10 cellular contexts compared by ENCODE assay signal in the genomic region with DNA sequence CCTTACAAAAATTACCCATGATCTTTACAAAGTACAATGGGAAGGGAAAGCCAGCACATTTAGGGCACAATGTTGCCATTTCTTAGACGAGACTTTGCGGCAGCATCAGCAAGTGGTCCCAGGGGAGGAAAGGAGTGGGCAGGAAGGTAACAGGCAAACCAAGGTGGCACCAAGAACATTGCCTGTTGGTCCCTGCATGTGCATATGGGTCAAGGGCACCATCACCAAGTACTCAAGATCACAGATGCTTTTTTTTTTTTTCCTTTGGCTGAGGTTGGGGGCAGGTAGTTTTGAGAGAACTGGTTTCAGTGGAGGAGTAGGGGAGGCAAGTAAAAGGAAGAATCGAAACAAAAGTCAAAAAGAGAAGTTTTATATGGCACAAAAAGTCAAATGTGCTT. TPM values are rescaled to one million over a fixed set of nuclear protein-coding genes. Genes with fewer than 3 reads are reported as not detected.
A peak's percentile ranks its signal among the peaks of the same experiment; 100 is the strongest.
DNase-seq lines count a peak whose midpoint lies in the region; ATAC-seq, FAIRE-seq and TF ChIP-seq lines count a peak whose summit lies in the region.
"Had no signal": no experiment of that assay in that cellular context is flagged by ENCODE, and none has a peak within 500 bp of the region (broad histone marks: within the 10 kb centered on the region; RNA-seq: fewer than 3 reads in every experiment).

No MANE protein-coding gene starts in this region.

- FAIRE-seq in kidney (lab: Jason Lieb, UNC) = no peak

- peaks cover 6 to 10% of the 10 kb centered on the region in 2 donors for H3K4me1 ChIP-seq in kidney (ENCODE audit: control insufficient read depth in 1 of 2, insufficient read depth in 1 of 2, low read depth in 1 of 2, low read length in 2 of 2)
- H3K4me1 ChIP-seq: uterus had no signal

- peaks cover 0 to 1% (median 0%) of the 10 kb centered on the region in 7 donors for H3K9me3 Mint-ChIP-seq in CD14-positive monocyte
- no peaks in the 10 kb centered on the region for H3K9me3 Mint-ChIP-seq in dendritic cell treated with granulocyte-macrophage colony-stimulating factor and Interleukin-4, amounts not matched to agents 40 ng/mL and 50 ng/mL, for 4 days

- peak overlapping the region; percentile 100 for H3K4me3 Mint-ChIP-seq in CD14-positive monocyte
- H3K4me3 Mint-ChIP-seq in dendritic cell treated with granulocyte-macrophage colony-stimulating factor and Interleukin-4, amounts not matched to agents 40 ng/mL and 50 ng/mL, for 4 days = peak overlapping the region; percentile 84

- H3K9me3 ChIP-seq in kidney (ENCODE audit: control insufficient read depth in 1 of 2, low read length in 2 of 2) = no peaks in the 10 kb centered on the region
- H3K9me3 ChIP-seq: uterus had no signal

- H3K27me3 Mint-ChIP-seq in CD14-positive monocyte (ENCODE audit: low read depth in 3 of 3) = peaks cover 0 to 1% (median 0%) of the 10 kb centered on the region in 3 donors
- H3K27me3 Mint-ChIP-seq in dendritic cell treated with granulocyte-macrophage colony-stimulating factor and Interleukin-4, amounts not matched to agents 40 ng/mL and 50 ng/mL, for 4 days = no peaks in the 10 kb centered on the region

- H3K27ac Mint-ChIP-seq in CD14-positive monocyte = peak overlapping the region; percentile 94 to 99 (median 97)
- peak overlapping the region; percentile 91 for H3K27ac Mint-ChIP-seq in dendritic cell treated with granulocyte-macrophage colony-stimulating factor and Interleukin-4, amounts not matched to agents 40 ng/mL and 50 ng/mL, for 4 days

- DNase-seq in CD14-positive monocyte (ENCODE audit: low spot score) (no peak), NCI-H128 (lab: John Stamatoyannopoulos, UW; ENCODE audit: unreplicated experiment) (no peak), kidney (no peak)
- DNase-seq: DND-41, uterus had no signal

- no peak overlapping the region for H3K9ac ChIP-seq in kidney (ENCODE audit: low read length in 2 of 2)

- H3K36me3 ChIP-seq in kidney (ENCODE audit: control insufficient read depth in 1 of 2, insufficient read depth in 2 of 2, low read length in 2 of 2) = no peaks in the 10 kb centered on the region
- H3K36me3 ChIP-seq: uterus had no signal

- peaks cover 38% of the 10 kb centered on the region for H3K4me1 Mint-ChIP-seq in CD14-positive monocyte
- H3K4me1 Mint-ChIP-seq in dendritic cell treated with granulocyte-macrophage colony-stimulating factor and Interleukin-4, amounts not matched to agents 40 ng/mL and 50 ng/mL, for 4 days (ENCODE audit: low read depth) = peaks cover 38% of the 10 kb centered on the region

- TF ChIP-seq CTCF in CD14-positive monocyte (IDR thresholded peaks at IDR 0.05) (no peak), kidney (IDR thresholded peaks at IDR 0.05; ENCODE audit: borderline replicate concordance, extremely low read depth, insufficient read depth) (no peak)

- H3K4me3 ChIP-seq in kidney (ENCODE audit: low read length in 2 of 2) = no peak overlapping the region
- H3K4me3 ChIP-seq: uterus had no signal

- intact Hi-C loops in CD14-positive monocyte (cut with micrococcal nuclease) = no loop called here
- intact Hi-C loops in dendritic cell treated with granulocyte-macrophage colony-stimulating factor and Interleukin-4, amounts not matched to agents 40 ng/mL and 50 ng/mL, for 4 days (cut with micrococcal nuclease) = loop anchor here (1.0 kb wide), 1 partner anchor 9 kb away; no protein-coding TSS in a partner anchor
- intact Hi-C loops in kidney (cut with DNase I) = no loop called here

- H3K36me3 Mint-ChIP-seq in CD14-positive monocyte = peaks cover 29 to 30% of the 10 kb centered on the region in 2 donors
- H3K36me3 Mint-ChIP-seq in dendritic cell treated with granulocyte-macrophage colony-stimulating factor and Interleukin-4, amounts not matched to agents 40 ng/mL and 50 ng/mL, for 4 days (ENCODE audit: low read depth) = peaks cover 44% of the 10 kb centered on the region

- H3K27ac ChIP-seq in kidney (ENCODE audit: low read depth in 2 of 2, low read length in 2 of 2) = no peak overlapping the region
- H3K27ac ChIP-seq: uterus had no signal

- ATAC-seq in GM19023 (IDR thresholded peaks at IDR 0.05; ENCODE audit: unreplicated experiment) (peak; percentile 24), HG03439 (IDR thresholded peaks at IDR 0.05; ENCODE audit: unreplicated experiment) (peak; percentile 24), HG02852 (IDR thresholded peaks at IDR 0.05; ENCODE audit: unreplicated experiment) (no peak), GM19397 (IDR thresholded peaks at IDR 0.05; ENCODE audit: unreplicated experiment) (no peak)

RNA-seq across cellular contexts. Expression of a gene that starts 0.8 kb away (rescaled TPM):
- polyA plus RNA-seq in CD14-positive monocyte = 10 to 100 TPM; 61.9 to 83.5 TPM
- 24.0 TPM for total RNA-seq in kidney
- 3.5 TPM for polyA plus RNA-seq in kidney (ENCODE audit: insufficient read depth, low read depth, low replicate concordance)

Comparison
In these comparisons a context has a peak if more than half of its experiments do, and no peak if none do; other contexts are left out.
1. ATAC-seq: peak in GM19023 (single experiment) and HG03439 (single experiment); none in HG02852 (single experiment) and GM19397 (single experiment).
2. RNA of a gene that starts 0.8 kb away (polyA plus RNA-seq): 61.9 to 83.5 TPM in CD14-positive monocyte; 3.5 TPM in kidney (single experiment); every median in the first group is over 10 times any median in the second.